8 cellular contexts compared by ENCODE assay signal in genomic region chr19:40217921-40218890, GRCh38. TPM values are rescaled to one million over a fixed set of nuclear protein-coding genes. Genes with fewer than 3 reads are reported as not detected.
DNase-seq lines count a peak whose midpoint lies in the region; ATAC-seq and TF ChIP-seq lines count a peak whose summit lies in the region.

TTC9B (minus strand) TSS chr19:40218384; CDS start chr19:40218381, 3 bp downstream.

- DNase-seq in CD4-positive, alpha-beta T cell = peak in 8 of 10 experiments; percentile 21 to 49 (median 32)
- DNase-seq in NCI-H345 (lab: John Stamatoyannopoulos, UW) = peak; percentile 64
- peak; percentile 69 for DNase-seq in activated naive CD8-positive, alpha-beta T cell treated with anti-CD3 and anti-CD28 coated beads, Interleukin-2, amount 50 U/mL, for 24 hours
- peak; percentile 37 for DNase-seq in medulla oblongata (ENCODE audit: extremely low spot score)
- no peak for DNase-seq in SIG-M5 treated with dmso at 0.1 percent for 504 hours (lab: John Stamatoyannopoulos, UW; ENCODE audit: unreplicated experiment)

- no peak within 1 kb of the TSS for H3K27ac ChIP-seq in CD4-positive, alpha-beta T cell (ENCODE audit: low read depth, low read length)

- no peaks in the 10 kb centered on the region for H3K9me3 Mint-ChIP-seq in CD4-positive, alpha-beta T cell
- H3K9me3 Mint-ChIP-seq in activated naive CD8-positive, alpha-beta T cell treated with anti-CD3 and anti-CD28 coated beads, Interleukin-2, amount 50 U/mL, for 24 hours = peaks cover 5% of the 10 kb centered on the region

- TF ChIP-seq CTCF in CD4-positive, alpha-beta T cell (IDR thresholded peaks at IDR 0.05) = no peak

- intact Hi-C loops in CD4-positive, alpha-beta T cell (cut with DNase I, micrococcal nuclease) = no loop called here

- H3K36me3 Mint-ChIP-seq in CD4-positive, alpha-beta T cell (ENCODE audit: low read depth) = no peaks in the 10 kb centered on the region
- H3K36me3 Mint-ChIP-seq in activated naive CD8-positive, alpha-beta T cell treated with anti-CD3 and anti-CD28 coated beads, Interleukin-2, amount 50 U/mL, for 24 hours (ENCODE audit: low read depth) = peaks cover 3% of the 10 kb centered on the region

- H3K27me3 Mint-ChIP-seq in CD4-positive, alpha-beta T cell = peaks cover 53% of the 10 kb centered on the region
- H3K27me3 Mint-ChIP-seq in activated naive CD8-positive, alpha-beta T cell treated with anti-CD3 and anti-CD28 coated beads, Interleukin-2, amount 50 U/mL, for 24 hours = peaks cover 52% of the 10 kb centered on the region

- POLR2A ChIA-PET in CD4-positive, alpha-beta T cell (lab: Charles Lee) = interaction anchor here (0.7 kb wide), 1 partner anchor 1231 kb away, joined by 3 read pairs; no protein-coding TSS in a partner anchor

- ATAC-seq in CD4-positive, alpha-beta T cell (ENCODE audit: poor library complexity) = peak; percentile 59
- peak; percentile 22 for ATAC-seq in activated naive CD8-positive, alpha-beta T cell treated with anti-CD3 and anti-CD28 coated beads, Interleukin-2, amount 50 U/mL, for 24 hours
- no peak for ATAC-seq in HG03521 (IDR thresholded peaks at IDR 0.05; ENCODE audit: unreplicated experiment)
- ATAC-seq in HG03175 (IDR thresholded peaks at IDR 0.05; ENCODE audit: unreplicated experiment) = no peak
- ATAC-seq in HG02885 (IDR thresholded peaks at IDR 0.05; ENCODE audit: poor library complexity, unreplicated experiment) = no peak

- H3K27ac Mint-ChIP-seq in CD4-positive, alpha-beta T cell = no peak within 1 kb of the TSS
- H3K27ac Mint-ChIP-seq in activated naive CD8-positive, alpha-beta T cell treated with anti-CD3 and anti-CD28 coated beads, Interleukin-2, amount 50 U/mL, for 24 hours = no peak within 1 kb of the TSS

- no peak within 1 kb of the TSS for H3K4me3 Mint-ChIP-seq in CD4-positive, alpha-beta T cell
- no peak within 1 kb of the TSS for H3K4me3 Mint-ChIP-seq in activated naive CD8-positive, alpha-beta T cell treated with anti-CD3 and anti-CD28 coated beads, Interleukin-2, amount 50 U/mL, for 24 hours

- CTCF ChIA-PET in CD4-positive, alpha-beta T cell (lab: Charles Lee) = interaction anchor here (0.5 kb wide), 1 partner anchor 1584 kb away, joined by 3 read pairs; no protein-coding TSS in a partner anchor

- H3K4me1 Mint-ChIP-seq in CD4-positive, alpha-beta T cell (ENCODE audit: low read depth) = peaks cover 6% of the 10 kb centered on the region
- H3K4me1 Mint-ChIP-seq in activated naive CD8-positive, alpha-beta T cell treated with anti-CD3 and anti-CD28 coated beads, Interleukin-2, amount 50 U/mL, for 24 hours = peaks cover 17% of the 10 kb centered on the region

- H3K9me3 ChIP-seq in CD4-positive, alpha-beta T cell (ENCODE audit: control insufficient read depth, low read length) = no peaks in the 10 kb centered on the region

- H3K27me3 ChIP-seq in CD4-positive, alpha-beta T cell (ENCODE audit: control insufficient read depth, insufficient read depth, low read length) = peaks cover 38% of the 10 kb centered on the region

RNA-seq across cellular contexts. Expression of gene TTC9B, which starts in this region (rescaled TPM):
- total RNA-seq in CD4-positive, alpha-beta T cell = not detected

Comparison
In these comparisons a context has a peak if more than half of its experiments do, and no peak if none do; other contexts are left out.
1. Peak in DNase-seq and ATAC-seq in CD4-positive, alpha-beta T cell; RNA of the gene not detected or under 1 TPM.